In the genomic region with DNA sequence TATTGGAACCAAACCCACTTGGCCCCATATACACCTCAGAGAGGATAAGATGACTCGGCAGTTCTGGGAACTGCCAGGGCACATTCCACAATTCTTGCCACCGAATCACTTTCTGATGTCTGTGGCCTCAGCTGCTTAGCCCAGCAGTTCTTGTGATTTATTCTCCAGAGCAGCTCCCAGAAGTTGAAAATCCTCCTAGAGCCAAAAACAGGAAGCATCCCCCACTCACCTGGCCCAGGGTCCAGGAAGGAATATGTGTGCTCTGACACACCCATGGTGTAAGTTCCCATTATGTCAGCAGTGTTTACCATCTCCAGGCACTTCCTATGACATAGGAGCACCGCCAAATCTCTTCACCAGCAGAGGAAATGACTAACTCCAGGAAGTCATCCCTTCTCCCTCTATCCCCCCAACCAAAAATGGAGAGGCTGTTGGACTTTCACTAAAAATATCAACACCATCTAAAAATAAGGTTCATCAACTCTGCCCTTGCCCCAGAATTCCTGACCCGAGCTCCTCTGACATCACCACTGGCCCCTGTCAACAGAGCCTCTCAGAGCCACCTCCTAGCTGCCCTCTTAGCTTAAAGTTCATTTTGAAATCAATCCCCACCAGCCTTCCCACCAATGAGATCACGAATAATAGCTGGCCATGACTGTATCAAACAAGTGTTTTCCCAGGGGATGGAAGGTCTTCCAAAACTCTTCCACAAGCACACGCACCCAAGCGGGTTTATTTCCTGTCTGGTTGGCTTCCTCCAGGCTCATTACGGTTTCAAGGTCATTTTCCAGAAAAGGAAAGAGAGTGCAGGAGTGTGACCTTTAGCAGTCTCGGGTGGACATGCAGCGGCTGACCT, we compare ENCODE assay signal across 13 cellular contexts.
DNase-seq lines count a peak whose midpoint lies in the region; ATAC-seq, FAIRE-seq and TF ChIP-seq lines count a peak whose summit lies in the region.
"Had no signal": no experiment of that assay in that cellular context is flagged by ENCODE, and none has a peak within 500 bp of the region (broad histone marks: within the 10 kb centered on the region; RNA-seq: fewer than 3 reads in every experiment).

No MANE protein-coding gene starts in this region.

- 44% methylated on average over 10 of the region's 10 CpGs for WGBS in HepG2 (ENCODE audit: low lambda C conversion rate)

- intact Hi-C loops in HepG2 (cut with micrococcal nuclease; ENCODE audit: unreplicated experiment) (no loop called here), upper lobe of right lung (cut with DNase I) (loop anchor here (10.0 kb wide), 1 partner anchor 373 kb away; no protein-coding TSS in a partner anchor)

- H3K79me2 ChIP-seq in HepG2 (ENCODE audit: insufficient read depth, low read length), result no peaks in the 10 kb centered on the region

- no peak for TF ChIP-seq POLR2A in HepG2 (IDR thresholded peaks at IDR 0.05; ENCODE audit: insufficient read depth in 1 of 2, low read depth in 2 of 2, low read length in 2 of 2)

- H3K4me1 Mint-ChIP-seq in chondrocyte (ENCODE audit: low read depth), result peaks cover 15% of the 10 kb centered on the region
- H3K4me1 Mint-ChIP-seq: activated naive CD8-positive, alpha-beta T cell treated with anti-CD3 and anti-CD28 coated beads, Interleukin-2, amount 50 U/mL, for 24 hours had no signal

- TF ChIP-seq EP300 in HepG2 (IDR thresholded peaks at IDR 0.05; ENCODE audit: low read depth in 2 of 2, low read length in 2 of 2), result no peak
- TF ChIP-seq EP300 in HepG2 (CRISPR knock-in tag; IDR thresholded peaks at IDR 0.05; ENCODE audit: borderline replicate concordance), result no peak

- no peak overlapping the region for H3K27ac ChIP-seq in HepG2 (ENCODE audit: extremely low read length, insufficient read depth, low read length)
- H3K27ac ChIP-seq in upper lobe of right lung, result no peak overlapping the region

- no peaks in the 10 kb centered on the region for H3K9me3 Mint-ChIP-seq in chondrocyte (ENCODE audit: low read depth)
- H3K9me3 Mint-ChIP-seq: activated naive CD8-positive, alpha-beta T cell treated with anti-CD3 and anti-CD28 coated beads, Interleukin-2, amount 50 U/mL, for 24 hours; mesothelial cell of epicardium; stimulated activated naive CD8-positive, alpha-beta T cell treated with anti-CD3 and anti-CD28 coated beads, Interleukin-15, amount 100 ng/mL, for 72 hours had no signal

- H3K9me3 ChIP-seq in HepG2 (ENCODE audit: low read length), result no peaks in the 10 kb centered on the region
- H3K9me3 ChIP-seq in upper lobe of right lung, result no peaks in the 10 kb centered on the region

- no peak overlapping the region for H3K4me3 Mint-ChIP-seq in chondrocyte (ENCODE audit: unreplicated experiment)
- H3K4me3 Mint-ChIP-seq: activated naive CD8-positive, alpha-beta T cell treated with anti-CD3 and anti-CD28 coated beads, Interleukin-2, amount 50 U/mL, for 24 hours; mesothelial cell of epicardium; stimulated activated naive CD8-positive, alpha-beta T cell treated with anti-CD3 and anti-CD28 coated beads, Interleukin-15, amount 100 ng/mL, for 72 hours had no signal

- DNase-seq in LHCN-M2 (ENCODE audit: low read depth) (peak; percentile 22), chondrocyte (ENCODE audit: low spot score) (no peak), HepG2 (ENCODE audit: low spot score) (no peak), upper lobe of right lung (no peak), GM10266 (ENCODE audit: extremely low spot score) (no peak)
- DNase-seq in stimulated activated CD4-positive, alpha-beta T cell treated with anti-CD3 and anti-CD28 coated beads, Interleukin-4, amount 100 ng/mL, for 1 hour, result no peak
- DNase-seq: activated naive CD8-positive, alpha-beta T cell treated with anti-CD3 and anti-CD28 coated beads, Interleukin-2, amount 50 U/mL, for 24 hours; erythroblast; GF-D8; NCI-H2081 treated with DMSO at 0.1 percent for 48 hours; stimulated activated naive CD8-positive, alpha-beta T cell treated with anti-CD3 and anti-CD28 coated beads, Interleukin-15, amount 100 ng/mL, for 72 hours had no signal

- no TSS peak for BruUV-seq in HepG2 (replicated peaks; lab: Mats Ljungman, UMichigan)

- POLR2A ChIA-PET in HepG2 (lab: Yijun Ruan, JAX), result no interaction called here

- H3K36me3 ChIP-seq in HepG2 (replicated peaks in 1 of 2; ENCODE audit: control insufficient read depth in 1 of 2, insufficient read depth in 2 of 2, low read length in 2 of 2), result no peaks in the 10 kb centered on the region
- no peaks in the 10 kb centered on the region for H3K36me3 ChIP-seq in upper lobe of right lung

- H3K27me3 Mint-ChIP-seq in chondrocyte (ENCODE audit: low read depth), result no peaks in the 10 kb centered on the region

- TF ChIP-seq CTCF in chondrocyte (IDR thresholded peaks at IDR 0.05) (no peak), HepG2 (CRISPR knock-in tag; IDR thresholded peaks at IDR 0.05) (no peak), upper lobe of right lung (IDR thresholded peaks at IDR 0.05) (no peak), GM10266 (IDR thresholded peaks at IDR 0.05; ENCODE audit: control insufficient read depth, insufficient read depth, low read depth, missing control alignments) (no peak)

- H3K27me3 ChIP-seq in HepG2 (ENCODE audit: control insufficient read depth in 1 of 2, insufficient read depth in 2 of 2, low read length in 2 of 2), result no peaks in the 10 kb centered on the region
- no peaks in the 10 kb centered on the region for H3K27me3 ChIP-seq in upper lobe of right lung

- no peak for TF ChIP-seq RAD21 in HepG2 (CRISPR knock-in tag; IDR thresholded peaks at IDR 0.05)

- H2AFZ ChIP-seq in HepG2 (ENCODE audit: low read length), result no peak overlapping the region

- FAIRE-seq in HepG2 (lab: Jason Lieb, UNC), result no peak

- H3K4me3 ChIP-seq in HepG2 (replicated peaks in 1 of 3; ENCODE audit: insufficient read depth in 1 of 3, low read depth in 2 of 3, low read length in 3 of 3), result no peak overlapping the region
- no peak overlapping the region for H3K4me3 ChIP-seq in upper lobe of right lung

- H3K27ac Mint-ChIP-seq in chondrocyte (ENCODE audit: unreplicated experiment), result peak overlapping the region; percentile 49
- H3K27ac Mint-ChIP-seq: activated naive CD8-positive, alpha-beta T cell treated with anti-CD3 and anti-CD28 coated beads, Interleukin-2, amount 50 U/mL, for 24 hours; mesothelial cell of epicardium; stimulated activated naive CD8-positive, alpha-beta T cell treated with anti-CD3 and anti-CD28 coated beads, Interleukin-15, amount 100 ng/mL, for 72 hours had no signal

- H3K4me1 ChIP-seq in HepG2 (ENCODE audit: insufficient read depth, low read length) (peaks cover 9% of the 10 kb centered on the region; the same call in 1 of the 2 replicates), upper lobe of right lung (no peaks in the 10 kb centered on the region)

- no peak; the same call in 2 of the 3 replicates for ATAC-seq in HepG2
- ATAC-seq in upper lobe of right lung, result peak; percentile 23
- no peak for ATAC-seq in HG02571 (IDR thresholded peaks at IDR 0.05; ENCODE audit: unreplicated experiment)
- ATAC-seq: activated naive CD8-positive, alpha-beta T cell treated with anti-CD3 and anti-CD28 coated beads, Interleukin-2, amount 50 U/mL, for 24 hours; stimulated activated naive CD8-positive, alpha-beta T cell treated with anti-CD3 and anti-CD28 coated beads, Interleukin-15, amount 100 ng/mL, for 72 hours had no signal

- no peaks in the 10 kb centered on the region for H3K36me3 Mint-ChIP-seq in chondrocyte (ENCODE audit: low read depth)
- H3K36me3 Mint-ChIP-seq: mesothelial cell of epicardium had no signal

- H3K9ac ChIP-seq in HepG2 (ENCODE audit: insufficient read depth, low read depth, low read length), result no peak overlapping the region

- H3K4me2 ChIP-seq in HepG2 (ENCODE audit: low read depth, low read length), result no peak overlapping the region

- in situ Hi-C loops in HepG2 (cut with HindIII; ENCODE audit: extremely low pct_ligation_motif_present, low pct_unique_long_range_greater_than_20kb), result no loop called here

- no peaks in the 10 kb centered on the region for H4K20me1 ChIP-seq in HepG2 (ENCODE audit: insufficient read depth, low read length)

- CTCF ChIA-PET in HepG2 (lab: Yijun Ruan, JAX; ENCODE audit: low intra/inter-chr PET ratio, low total read pairs), result no interaction called here

TF ChIP-seq in HepG2, 621 proteins besides CTCF, POLR2A, EP300 and RAD21 (continues in another document):
- TF ChIP-seq ZNF839 (CRISPR knock-in tag; IDR thresholded peaks at IDR 0.05; ENCODE audit: borderline replicate concordance) (no peak), DPF2 (CRISPR knock-in tag; IDR thresholded peaks at IDR 0.05; ENCODE audit: borderline replicate concordance, low read depth) (no peak), GABPA (IDR thresholded peaks at IDR 0.05; ENCODE audit: low read depth, low read length) (no peak), GABPA (CRISPR knock-in tag; IDR thresholded peaks at IDR 0.05; ENCODE audit: low read depth) (peak; percentile 61; the same call in 1 of the 2 replicates), MAFK (conservative IDR thresholded peaks at IDR 0.05 in 1 of 2, IDR thresholded peaks at IDR 0.05 in 1 of 2; ENCODE audit: low read length in 2 of 2) (peak; percentile 79 to 87), NFE2L2 (IDR thresholded peaks at IDR 0.05; ENCODE audit: low read length) (peak; percentile 80)
- TF ChIP-seq, protein P1, sequence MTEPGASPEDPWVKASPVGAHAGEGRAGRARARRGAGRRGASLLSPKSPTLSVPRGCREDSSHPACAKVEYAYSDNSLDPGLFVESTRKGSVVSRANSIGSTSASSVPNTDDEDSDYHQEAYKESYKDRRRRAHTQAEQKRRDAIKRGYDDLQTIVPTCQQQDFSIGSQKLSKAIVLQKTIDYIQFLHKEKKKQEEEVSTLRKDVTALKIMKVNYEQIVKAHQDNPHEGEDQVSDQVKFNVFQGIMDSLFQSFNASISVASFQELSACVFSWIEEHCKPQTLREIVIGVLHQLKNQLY (CRISPR knock-in tag; IDR thresholded peaks at IDR 0.05), result no peak
- TF ChIP-seq, protein P2, sequence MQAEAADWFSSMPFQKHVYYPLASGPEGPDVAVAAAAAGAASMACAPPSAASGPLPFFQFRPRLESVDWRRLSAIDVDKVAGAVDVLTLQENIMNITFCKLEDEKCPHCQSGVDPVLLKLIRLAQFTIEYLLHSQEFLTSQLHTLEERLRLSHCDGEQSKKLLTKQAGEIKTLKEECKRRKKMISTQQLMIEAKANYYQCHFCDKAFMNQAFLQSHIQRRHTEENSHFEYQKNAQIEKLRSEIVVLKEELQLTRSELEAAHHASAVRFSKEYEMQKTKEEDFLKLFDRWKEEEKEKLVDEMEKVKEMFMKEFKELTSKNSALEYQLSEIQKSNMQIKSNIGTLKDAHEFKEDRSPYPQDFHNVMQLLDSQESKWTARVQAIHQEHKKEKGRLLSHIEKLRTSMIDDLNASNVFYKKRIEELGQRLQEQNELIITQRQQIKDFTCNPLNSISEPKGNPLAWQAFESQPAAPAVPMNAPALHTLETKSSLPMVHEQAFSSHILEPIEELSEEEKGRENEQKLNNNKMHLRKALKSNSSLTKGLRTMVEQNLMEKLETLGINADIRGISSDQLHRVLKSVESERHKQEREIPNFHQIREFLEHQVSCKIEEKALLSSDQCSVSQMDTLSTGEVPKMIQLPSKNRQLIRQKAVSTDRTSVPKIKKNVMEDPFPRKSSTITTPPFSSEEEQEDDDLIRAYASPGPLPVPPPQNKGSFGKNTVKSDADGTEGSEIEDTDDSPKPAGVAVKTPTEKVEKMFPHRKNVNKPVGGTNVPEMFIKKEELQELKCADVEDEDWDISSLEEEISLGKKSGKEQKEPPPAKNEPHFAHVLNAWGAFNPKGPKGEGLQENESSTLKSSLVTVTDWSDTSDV (CRISPR knock-in tag; IDR thresholded peaks at IDR 0.05), result no peak
